In the genomic region with DNA sequence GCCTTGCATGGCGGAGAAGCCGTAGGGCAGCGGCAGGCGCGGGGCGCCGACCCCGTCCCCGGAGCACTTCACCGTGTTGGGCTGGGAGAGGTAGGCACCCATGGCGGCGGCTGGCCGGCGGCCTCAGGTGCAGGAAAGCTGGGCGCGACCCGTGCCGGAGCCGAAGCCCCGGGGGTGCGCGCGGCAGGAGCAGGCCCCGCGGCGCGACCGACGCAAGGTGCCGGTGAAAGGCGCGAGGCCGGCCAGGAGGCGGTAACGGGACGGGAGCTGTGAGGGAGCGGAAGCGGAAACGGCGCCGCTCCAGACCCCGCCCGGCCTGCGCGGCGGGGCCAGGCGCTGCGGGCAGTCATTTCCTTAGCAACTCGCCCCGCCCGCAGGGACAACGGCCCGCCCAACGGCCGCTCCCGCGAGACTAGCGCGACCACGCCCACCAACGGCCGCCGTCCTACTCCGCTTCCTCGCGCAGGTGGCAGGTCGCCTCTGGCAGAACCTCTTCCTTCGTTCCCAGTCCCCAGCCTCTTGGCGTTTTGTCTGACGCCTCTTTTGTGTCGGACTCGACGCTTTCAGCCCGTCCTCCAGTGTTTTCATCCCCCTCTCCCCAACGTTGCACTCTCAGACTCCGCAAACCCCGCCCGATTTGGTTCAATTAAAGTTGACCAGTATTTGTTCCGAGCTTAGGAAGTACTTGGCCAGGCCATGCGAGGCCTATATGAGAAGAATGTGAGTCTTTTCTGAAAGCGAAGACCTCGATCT, we compare ENCODE assay signal across 7 cellular contexts. TPM values are rescaled to one million over a fixed set of nuclear protein-coding genes. Genes with fewer than 3 reads are reported as not detected.
DNase-seq lines count a peak whose midpoint lies in the region; ATAC-seq and TF ChIP-seq lines count a peak whose summit lies in the region.

A gene with protein sequence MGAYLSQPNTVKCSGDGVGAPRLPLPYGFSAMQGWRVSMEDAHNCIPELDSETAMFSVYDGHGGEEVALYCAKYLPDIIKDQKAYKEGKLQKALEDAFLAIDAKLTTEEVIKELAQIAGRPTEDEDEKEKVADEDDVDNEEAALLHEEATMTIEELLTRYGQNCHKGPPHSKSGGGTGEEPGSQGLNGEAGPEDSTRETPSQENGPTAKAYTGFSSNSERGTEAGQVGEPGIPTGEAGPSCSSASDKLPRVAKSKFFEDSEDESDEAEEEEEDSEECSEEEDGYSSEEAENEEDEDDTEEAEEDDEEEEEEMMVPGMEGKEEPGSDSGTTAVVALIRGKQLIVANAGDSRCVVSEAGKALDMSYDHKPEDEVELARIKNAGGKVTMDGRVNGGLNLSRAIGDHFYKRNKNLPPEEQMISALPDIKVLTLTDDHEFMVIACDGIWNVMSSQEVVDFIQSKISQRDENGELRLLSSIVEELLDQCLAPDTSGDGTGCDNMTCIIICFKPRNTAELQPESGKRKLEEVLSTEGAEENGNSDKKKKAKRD (minus strand): TSS at position 271 of the 753 bp plus-strand sequence. CDS start 169 bp downstream, at position 102.

- ATAC-seq in GM18517 (IDR thresholded peaks at IDR 0.05; ENCODE audit: unreplicated experiment): peak; percentile 85
- peak; percentile 85 for ATAC-seq in HG03039 (IDR thresholded peaks at IDR 0.05; ENCODE audit: unreplicated experiment)

- H3K36me3 ChIP-seq in hepatocyte (replicated peaks; ENCODE audit: insufficient read depth, low read depth): no peaks in the 10 kb centered on the region

- no peaks in the 10 kb centered on the region for H3K9me2 ChIP-seq in hepatocyte (replicated peaks; ENCODE audit: insufficient read depth)

- H3K9me3 ChIP-seq in hepatocyte (ENCODE audit: low read depth): no peaks in the 10 kb centered on the region

- H3K79me2 ChIP-seq in hepatocyte: peaks cover 46% of the 10 kb centered on the region

- H3K4me2 ChIP-seq in hepatocyte: peak within 1 kb of the TSS; percentile 84

- H3K4me3 ChIP-seq in hepatocyte: peak within 1 kb of the TSS; percentile 83
- H3K4me3 ChIP-seq in retinal pigment epithelial cell (ENCODE audit: low read length): peak within 1 kb of the TSS; percentile 87

- peak within 1 kb of the TSS; percentile 85 for H2AFZ ChIP-seq in hepatocyte

- TF ChIP-seq CTCF in hepatocyte (IDR thresholded peaks at IDR 0.05; ENCODE audit: poor library complexity): no peak
- no peak for TF ChIP-seq CTCF in retinal pigment epithelial cell (conservative IDR thresholded peaks at IDR 0.05; ENCODE audit: low read depth, low read length)

- H3K4me1 ChIP-seq in hepatocyte (ENCODE audit: insufficient read depth): peaks cover 3% of the 10 kb centered on the region

- H3K27ac ChIP-seq in hepatocyte: peak within 1 kb of the TSS; percentile 90

- peaks cover 3% of the 10 kb centered on the region for H4K20me1 ChIP-seq in hepatocyte (ENCODE audit: insufficient read depth, poor library complexity, severe bottlenecking)

- no peaks in the 10 kb centered on the region for H3K27me3 ChIP-seq in hepatocyte

- DNase-seq in NCI-H2081 treated with DMSO at 0.1 percent for 48 hours (lab: John Stamatoyannopoulos, UW): peak; percentile 73
- DNase-seq in T1000 (lab: John Stamatoyannopoulos, UW): peak; percentile 88
- DNase-seq in astrocyte of the hippocampus (ENCODE audit: low read depth, low spot score): peak; percentile 98
- DNase-seq in hepatocyte (ENCODE audit: low spot score): peak; percentile 98
- DNase-seq in retinal pigment epithelial cell (ENCODE audit: low read depth): peak; percentile 71

- 3% methylated on average over 69 of the region's 82 CpGs for whole genome bisulfite sequencing in hepatocyte (ENCODE audit: low lambda C conversion rate, missing lambda C conversion rate)

RNA-seq across cellular contexts. Expression of the gene that starts here (rescaled TPM):
- total RNA-seq in hepatocyte: 60.6 and 64.9 TPM in 2 replicates
- 65.7 and 71.0 TPM in 2 replicates for polyA plus RNA-seq in hepatocyte

Comparison
In these comparisons a context has a peak if more than half of its experiments do, and no peak if none do; other contexts are left out.
1. Peak in every context shown above with its lines: DNase-seq, ATAC-seq, H3K4me3 ChIP-seq and H3K27ac ChIP-seq.